ENCODE assay signal across 8 cellular contexts in the genomic region with DNA sequence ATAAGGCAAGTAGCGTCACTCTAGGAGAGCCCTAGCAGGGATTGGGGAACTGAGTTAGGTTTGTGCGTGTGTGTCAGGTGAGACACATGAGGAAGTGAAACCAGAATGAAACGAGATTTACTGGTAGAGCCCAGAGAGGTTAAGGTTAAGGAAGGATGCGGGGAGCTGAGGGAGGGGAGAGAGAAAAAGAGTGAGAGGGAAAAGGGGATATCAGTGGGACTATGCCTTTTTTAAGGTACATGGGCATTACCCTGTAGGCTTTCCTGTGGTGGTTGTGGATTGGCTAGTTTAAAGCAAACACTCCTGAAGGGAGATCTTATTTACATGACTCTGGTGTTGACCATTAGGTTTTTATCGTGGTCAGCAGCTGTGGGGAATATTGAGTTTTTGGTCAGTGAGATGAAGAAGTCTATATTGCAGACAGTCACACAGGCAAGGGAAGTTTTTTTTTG.
DNase-seq lines count a peak whose midpoint lies in the region; ATAC-seq and TF ChIP-seq lines count a peak whose summit lies in the region.

No MANE protein-coding gene starts in this region.

- peaks cover 24% of the 10 kb centered on the region for H3K4me1 ChIP-seq in endocrine pancreas (ENCODE audit: control insufficient read depth, insufficient read depth, low read length)
- H3K4me1 ChIP-seq in HAP-1 = no peaks in the 10 kb centered on the region; the same call in 1 of the 2 replicates

- H3K9ac ChIP-seq in endocrine pancreas (ENCODE audit: control insufficient read depth, insufficient read depth, low read length) = peak overlapping the region; percentile 51

- DNase-seq in GM13977 (ENCODE audit: low spot score) (peak; percentile 38), AG20443 (ENCODE audit: low spot score) (no peak), LoVo (ENCODE audit: low spot score) (no peak), HAP-1 (ENCODE audit: low spot score in 2 of 2) (no peak), Ammon's horn (ENCODE audit: low spot score) (no peak)

- H3K9me3 ChIP-seq in endocrine pancreas (ENCODE audit: control insufficient read depth, low read length) = no peaks in the 10 kb centered on the region
- H3K9me3 ChIP-seq in HAP-1 = no peaks in the 10 kb centered on the region; the same call in 1 of the 2 replicates

- ATAC-seq in GM21367 (IDR thresholded peaks at IDR 0.05; ENCODE audit: unreplicated experiment) = peak; percentile 99
- ATAC-seq in HG03439 (IDR thresholded peaks at IDR 0.05; ENCODE audit: unreplicated experiment) = peak; percentile 99

- TF ChIP-seq CTCF in GM13977 (IDR thresholded peaks at IDR 0.05; ENCODE audit: extremely low read depth, insufficient read depth, missing control alignments) = no peak

- peak overlapping the region; percentile 47 for H3K4me3 ChIP-seq in endocrine pancreas (ENCODE audit: control insufficient read depth, insufficient read depth, low read length)
- H3K4me3 ChIP-seq in HAP-1 = no peak overlapping the region

- no peaks in the 10 kb centered on the region for H3K36me3 ChIP-seq in endocrine pancreas (ENCODE audit: control insufficient read depth, insufficient read depth, low read length)
- no peaks in the 10 kb centered on the region for H3K36me3 ChIP-seq in HAP-1 (replicated peaks)

- H3K27me3 ChIP-seq in endocrine pancreas (ENCODE audit: control insufficient read depth, insufficient read depth, low read length) = no peaks in the 10 kb centered on the region
- H3K27me3 ChIP-seq in HAP-1 (ENCODE audit: low read depth) = no peaks in the 10 kb centered on the region

- in situ Hi-C loops in GM13977 (cut with MboI; ENCODE audit: low pct_unique_long_range_greater_than_20kb, low sequenced_read_pairs, unreplicated experiment) = no loop called here
- in situ Hi-C loops in HAP-1 (cut with MboI; ENCODE audit: low sequenced_read_pairs) = no loop called here
